Comparison of ENCODE assay signal across 24 cellular contexts in the genomic region with DNA sequence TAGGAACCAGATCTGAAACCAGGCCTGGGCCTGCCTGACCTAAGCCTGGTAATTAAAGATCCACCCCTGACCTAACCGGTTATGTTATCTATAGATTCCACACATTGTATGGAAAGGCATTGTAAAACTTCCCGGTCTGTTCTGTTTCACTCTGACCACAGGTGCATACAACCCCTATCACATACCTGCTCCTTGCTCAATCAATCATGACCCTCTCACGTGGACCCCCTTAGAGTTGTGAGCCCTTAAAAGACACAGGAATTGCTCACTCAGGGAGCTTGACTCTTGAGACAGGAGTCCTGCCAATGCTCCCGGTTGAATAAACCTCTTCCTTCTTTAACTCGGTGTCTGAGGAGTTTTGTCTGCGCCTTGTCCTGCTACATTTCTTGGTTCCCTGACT.
"Had no signal": no experiment of that assay in that cellular context is flagged by ENCODE, and none has a peak within 500 bp of the region (broad histone marks: within the 10 kb centered on the region; RNA-seq: fewer than 3 reads in every experiment).

No MANE protein-coding gene starts in this region.

- H3K36me3 Mint-ChIP-seq: activated naive CD8-positive, alpha-beta T cell had no signal

- H3K4me1 ChIP-seq: SJSA1 had no signal

- H3K27ac ChIP-seq: brain microvascular endothelial cell, SJSA1 had no signal

- H3K4me3 Mint-ChIP-seq: activated CD8-positive, alpha-beta T cell treated with anti-CD3 and anti-CD28 coated beads, Interleukin-2, amount 10 ng/mL, durations not matched to agents 7 days and 5 days; activated naive CD4-positive, alpha-beta T cell treated with anti-CD3 and anti-CD28 coated beads for 36 hours; activated naive CD8-positive, alpha-beta T cell; activated T-cell treated with anti-CD3 and anti-CD28 coated beads, Interleukin-2, amount 50 U/mL, for 4 hours; T-helper 17 cell; WTC11 had no signal

- DNase-seq: activated CD4-positive, alpha-beta T cell treated with anti-CD3 and anti-CD28 coated beads for 48 hours; activated CD4-positive, alpha-beta T cell treated with anti-CD3 and anti-CD28 coated beads, Interleukin-2, amount 50 U/mL, for 4 hours; activated CD4-positive, CD25-positive, alpha-beta regulatory T cell treated with anti-CD3 and anti-CD28 coated beads, Interleukin-2, amount 50 U/mL, for 72 hours; activated CD8-positive, alpha-beta T cell treated with anti-CD3 and anti-CD28 coated beads, Interleukin-2, amount 10 ng/mL, durations not matched to agents 7 days and 5 days; activated gamma-delta T cell; activated naive CD4-positive, alpha-beta T cell treated with anti-CD3 and anti-CD28 coated beads for 36 hours; activated T-cell treated with anti-CD3 and anti-CD28 coated beads, Interleukin-2, amount 50 U/mL, for 4 hours; brain microvascular endothelial cell; cerebellar nuclear complex; Karpas-422; NCI-H1105 treated with DMSO at 0.1 percent for 48 hours; NCI-H1436 treated with DMSO at 0.1 percent for 48 hours; NCI-H187; NCI-H2081; NCI-H446 treated with DMSO at 0.1 percent for 48 hours; NCI-H526 treated with DMSO at 0.1 percent for 48 hours; PC-3; SHP77; T-helper 17 cell; T-helper 9 cell had no signal

- ATAC-seq: activated CD8-positive, alpha-beta T cell treated with anti-CD3 and anti-CD28 coated beads, Interleukin-2, amount 10 ng/mL, durations not matched to agents 7 days and 5 days; activated T-cell treated with anti-CD3 and anti-CD28 coated beads, Interleukin-2, amount 50 U/mL, for 4 hours; PC-3; T-helper 17 cell; WTC11 had no signal

- FAIRE-seq: RCC 7860 had no signal

- H3K4me3 ChIP-seq: SJSA1 had no signal

- H3K27ac Mint-ChIP-seq: activated CD8-positive, alpha-beta T cell treated with anti-CD3 and anti-CD28 coated beads, Interleukin-2, amount 10 ng/mL, durations not matched to agents 7 days and 5 days; activated naive CD4-positive, alpha-beta T cell treated with anti-CD3 and anti-CD28 coated beads for 36 hours; activated naive CD8-positive, alpha-beta T cell; T-helper 17 cell; WTC11 had no signal

- H3K27me3 ChIP-seq: brain microvascular endothelial cell, SJSA1 had no signal

- H3K9me3 ChIP-seq: SJSA1 had no signal

- H3K27me3 Mint-ChIP-seq: activated naive CD8-positive, alpha-beta T cell; T-helper 17 cell had no signal

- H3K36me3 ChIP-seq: brain microvascular endothelial cell, SJSA1 had no signal
